8 cellular contexts compared by ENCODE assay signal in genomic region chr12:43805149-43805856, GRCh38. TPM values are rescaled to one million over a fixed set of nuclear protein-coding genes. Genes with fewer than 3 reads are reported as not detected.
DNase-seq lines count a peak whose midpoint lies in the region; ATAC-seq, FAIRE-seq and TF ChIP-seq lines count a peak whose summit lies in the region.

No MANE protein-coding gene starts in this region.

- H3K36me3 ChIP-seq in bronchial epithelial cell (ENCODE audit: control insufficient read depth, insufficient read depth, low read length) (no peaks in the 10 kb centered on the region), right lobe of liver (peaks cover 0 to 27% (median 3%) of the 10 kb centered on the region in 4 donors), transverse colon (peaks cover 0 to 17% (median 4%) of the 10 kb centered on the region in 4 donors)

- TF ChIP-seq CTCF in bronchial epithelial cell (IDR thresholded peaks at IDR 0.05; ENCODE audit: insufficient read depth, low read length, severe bottlenecking), result no peak
- no peak for TF ChIP-seq CTCF in right lobe of liver (IDR thresholded peaks at IDR 0.05)
- TF ChIP-seq CTCF in transverse colon (IDR thresholded peaks at IDR 0.05), result no peak

- no peaks in the 10 kb centered on the region for H3K9me3 Mint-ChIP-seq in activated CD8-positive, alpha-beta memory T cell treated with anti-CD3 and anti-CD28 coated beads, Interleukin-2, amount 10 ng/mL, durations not matched to agents 7 days and 5 days (ENCODE audit: low read depth)

- H3K4me1 Mint-ChIP-seq in activated CD8-positive, alpha-beta memory T cell treated with anti-CD3 and anti-CD28 coated beads, Interleukin-2, amount 10 ng/mL, durations not matched to agents 7 days and 5 days, result peaks cover 28% of the 10 kb centered on the region

- FAIRE-seq in bronchial epithelial cell (lab: Jason Lieb, UNC), result no peak

- CTCF ChIA-PET in activated CD8-positive, alpha-beta memory T cell treated with anti-CD3 and anti-CD28 coated beads, Interleukin-2, amount 10 ng/mL, durations not matched to agents 7 days and 5 days (lab: Charles Lee), result interaction anchor here (1.0 to 3.2 kb wide), 6 partner anchors 10 to 77 kb away, joined by 3 to 12 read pairs (median 6); partner anchors contain the start of genes IRAK4 and PUS7L

- H3K4me1 ChIP-seq in right lobe of liver (peaks cover 0 to 16% (median 3%) of the 10 kb centered on the region in 4 donors), transverse colon (peaks cover 11 to 33% (median 19%) of the 10 kb centered on the region in 4 donors)

- TF ChIP-seq POLR2A in right lobe of liver (IDR thresholded peaks at IDR 0.05), result no peak
- no peak for TF ChIP-seq POLR2A in transverse colon (IDR thresholded peaks at IDR 0.05)

- intact Hi-C loops in right lobe of liver (cut with DNase I) (no loop called here), transverse colon (cut with DNase I; ENCODE audit: low total_unique reads) (no loop called here)

- H3K27ac Mint-ChIP-seq in activated CD8-positive, alpha-beta memory T cell treated with anti-CD3 and anti-CD28 coated beads, Interleukin-2, amount 10 ng/mL, durations not matched to agents 7 days and 5 days, result peak overlapping the region; percentile 100

- ATAC-seq in activated CD8-positive, alpha-beta memory T cell treated with anti-CD3 and anti-CD28 coated beads, Interleukin-2, amount 10 ng/mL, durations not matched to agents 7 days and 5 days, result peak; percentile 21
- ATAC-seq in right lobe of liver, result peak in 3 of 4 donors; percentile 2 to 29 (median 10)

- no peak for DNase-seq in activated CD8-positive, alpha-beta memory T cell treated with anti-CD3 and anti-CD28 coated beads, Interleukin-2, amount 10 ng/mL, durations not matched to agents 7 days and 5 days
- no peak for DNase-seq in activated CD8-positive, alpha-beta memory T cell treated with anti-CD3 and anti-CD28 coated beads, Interleukin-2, amount 50 U/mL, for 4 hours
- DNase-seq in NCI-H146 treated with DMSO at 0.1 percent for 48 hours (lab: John Stamatoyannopoulos, UW; ENCODE audit: unreplicated experiment) (peak; percentile 46), bronchial epithelial cell (ENCODE audit: low read depth) (no peak), right lobe of liver (no peak), transverse colon (no peak), G401 (ENCODE audit: low spot score) (no peak)
- no peak for DNase-seq in stimulated activated CD4-positive, alpha-beta T cell treated with anti-CD3 and anti-CD28 coated beads, Interleukin-4, amount 100 ng/mL, for 24 hours

- peak overlapping the region; percentile 87 for H3K4me3 Mint-ChIP-seq in activated CD8-positive, alpha-beta memory T cell treated with anti-CD3 and anti-CD28 coated beads, Interleukin-2, amount 10 ng/mL, durations not matched to agents 7 days and 5 days

- 4% methylated on average over 20 of the region's 20 CpGs for WGBS in right lobe of liver (ENCODE audit: insufficient coverage, low coverage, low lambda C conversion rate, missing lambda C conversion rate)
- WGBS in transverse colon (ENCODE audit: low coverage in 1 of 2), 2 donors, result 4 to 11% methylated on average over 20 of the region's 20 CpGs

- H3K4me3 ChIP-seq in bronchial epithelial cell (ENCODE audit: low read depth, low read length), result peak overlapping the region; percentile 98
- H3K4me3 ChIP-seq in right lobe of liver, result peak overlapping the region; percentile 84 to 91 (median 84)
- peak overlapping the region; percentile 83 to 100 (median 94) for H3K4me3 ChIP-seq in transverse colon

- no peaks in the 10 kb centered on the region for H3K27me3 Mint-ChIP-seq in activated CD8-positive, alpha-beta memory T cell treated with anti-CD3 and anti-CD28 coated beads, Interleukin-2, amount 10 ng/mL, durations not matched to agents 7 days and 5 days

- H3K27ac ChIP-seq in right lobe of liver (peak overlapping the region; percentile 90 to 96 (median 95)), transverse colon (peak overlapping the region; percentile 97 to 99 (median 98))

- no peak for TF ChIP-seq EP300 in transverse colon (IDR thresholded peaks at IDR 0.05; ENCODE audit: low read depth)

- H3K9me3 ChIP-seq in right lobe of liver (no peaks in the 10 kb centered on the region), transverse colon (no peaks in the 10 kb centered on the region)

- in situ Hi-C loops in transverse colon (cut with MboI; ENCODE audit: low pct_ligation_motif_present in 1 of 4, low pct_unique_long_range_greater_than_20kb in 1 of 4, low sequenced_read_pairs in 3 of 4) (loop anchor here in 1 of 4 donors (5.0 kb wide), 1 partner anchor 48 kb away; the partner anchor contains the start of genes IRAK4 and PUS7L), G401 (cut with HindIII; ENCODE audit: low sequenced_read_pairs) (no loop called here)

- H3K27me3 ChIP-seq in bronchial epithelial cell (ENCODE audit: control insufficient read depth, insufficient read depth, low read length) (no peaks in the 10 kb centered on the region), right lobe of liver (no peaks in the 10 kb centered on the region), transverse colon (no peaks in the 10 kb centered on the region)

- peaks cover 14% of the 10 kb centered on the region for H3K36me3 Mint-ChIP-seq in activated CD8-positive, alpha-beta memory T cell treated with anti-CD3 and anti-CD28 coated beads, Interleukin-2, amount 10 ng/mL, durations not matched to agents 7 days and 5 days

RNA-seq across cellular contexts. Expression of gene TWF1, which starts 0.8 kb away (rescaled TPM):
- total RNA-seq in activated CD8-positive, alpha-beta memory T cell treated with anti-CD3 and anti-CD28 coated beads, Interleukin-2, amount 10 ng/mL, durations not matched to agents 7 days and 5 days, result 10 to 100 TPM; 25.2 to 27.4 TPM
- total RNA-seq in bronchial epithelial cell, result 114 and 146 TPM in 2 replicates
- 10 to 100 TPM; 28.6 to 52.9 (median 43.5) TPM for total RNA-seq in right lobe of liver
- 10 to 100 TPM; 32.8 to 99.9 (median 62.5) TPM for total RNA-seq in transverse colon
- total RNA-seq in G401 (2014; rRNA removed; shearing (Covaris generic)), result 116 and 173 TPM in 2 replicates

RNA-seq across cellular contexts. Expression of gene TMEM117, which starts 30.6 kb away (rescaled TPM):
- total RNA-seq in activated CD8-positive, alpha-beta memory T cell treated with anti-CD3 and anti-CD28 coated beads, Interleukin-2, amount 10 ng/mL, durations not matched to agents 7 days and 5 days, result under 1 TPM; 0.50 to 0.63 TPM
- 5.1 and 6.6 TPM in 2 replicates for total RNA-seq in bronchial epithelial cell
- 10 to 100 TPM in 1 of 6 experiments, 1 to 10 TPM in 5; 2.4 to 15.3 (median 3.1) TPM for total RNA-seq in right lobe of liver
- 10 to 100 TPM in 3 of 4 donors, under 1 TPM in 1; 0.40 to 92.8 (median 25.6) TPM for total RNA-seq in transverse colon
- total RNA-seq in G401 (2014; rRNA removed; shearing (Covaris generic)), result 5.2 and 6.2 TPM in 2 replicates

RNA-seq across cellular contexts. Expression of gene IRAK4, which starts 46.6 kb away (rescaled TPM):
- total RNA-seq in activated CD8-positive, alpha-beta memory T cell treated with anti-CD3 and anti-CD28 coated beads, Interleukin-2, amount 10 ng/mL, durations not matched to agents 7 days and 5 days, result 10 to 100 TPM; 30.4 to 40.4 TPM
- total RNA-seq in bronchial epithelial cell, result 10.6 and 11.1 TPM in 2 replicates
- total RNA-seq in right lobe of liver, result 10 to 100 TPM in 2 of 6 experiments, 1 to 10 TPM in 4; 6.5 to 16.0 (median 9.3) TPM
- 10 to 100 TPM in 3 of 4 donors, 1 to 10 TPM in 1; 6.6 to 39.7 (median 19.0) TPM for total RNA-seq in transverse colon
- total RNA-seq in G401 (2014; rRNA removed; shearing (Covaris generic)), result 9.2 and 10.8 TPM in 2 replicates

RNA-seq across cellular contexts. Expression of gene PUS7L, which starts 46.7 kb away (rescaled TPM):
- total RNA-seq in activated CD8-positive, alpha-beta memory T cell treated with anti-CD3 and anti-CD28 coated beads, Interleukin-2, amount 10 ng/mL, durations not matched to agents 7 days and 5 days, result 10 to 100 TPM; 16.0 to 23.5 TPM
- total RNA-seq in bronchial epithelial cell, result 9.7 and 12.6 TPM in 2 replicates
- total RNA-seq in right lobe of liver, result 1 to 10 TPM; 3.9 to 9.1 (median 5.0) TPM
- 10 to 100 TPM in 2 of 4 donors, 1 to 10 TPM in 2; 3.0 to 16.3 (median 9.5) TPM for total RNA-seq in transverse colon
- 15.3 and 40.6 TPM in 2 replicates for total RNA-seq in G401 (2014; rRNA removed; shearing (Covaris generic))
